Comparison of ENCODE assay signal across 8 cellular contexts in the genomic region with DNA sequence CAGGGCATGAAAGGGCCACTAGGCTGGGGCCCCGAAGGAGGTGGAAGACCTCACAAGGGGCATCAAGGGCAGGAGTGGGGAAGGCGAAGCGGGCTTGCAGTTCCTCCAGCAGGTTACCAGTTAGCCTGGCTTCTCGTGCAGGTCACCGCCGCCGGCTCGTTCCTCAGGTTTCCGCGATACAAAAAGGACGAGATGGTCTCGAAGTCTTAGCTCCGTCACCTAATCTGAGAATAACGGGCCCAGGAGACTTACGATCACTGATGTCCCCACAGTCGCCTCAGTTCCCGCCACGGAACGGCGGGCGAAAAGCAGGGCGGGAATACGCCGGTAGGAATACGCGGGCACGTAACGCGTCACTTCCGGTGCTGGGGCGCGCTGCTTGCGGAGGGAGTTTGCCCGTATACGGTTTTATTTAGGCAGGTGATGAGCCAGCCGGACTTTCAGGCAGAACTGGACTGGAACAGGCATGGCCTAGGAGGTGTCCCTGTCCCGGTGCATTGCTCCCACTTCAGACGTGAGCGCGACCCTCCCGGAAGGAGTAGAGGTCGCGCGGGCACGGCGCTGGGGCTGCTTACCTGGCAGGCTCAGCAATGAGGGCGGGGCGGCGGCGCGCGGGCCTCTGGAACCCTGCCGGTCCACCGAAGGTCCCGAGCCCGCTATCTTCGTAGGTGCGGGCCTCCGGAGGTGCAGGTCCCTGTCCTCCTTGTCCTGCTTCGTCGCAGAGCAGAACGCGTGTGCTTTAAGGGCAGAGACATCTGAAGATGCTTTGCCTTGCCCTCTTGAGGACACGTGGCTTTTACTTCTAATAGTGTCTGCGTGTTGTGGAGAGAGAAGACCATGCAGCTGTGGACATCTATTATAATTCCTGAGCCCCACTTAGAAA. TPM values are rescaled to one million over a fixed set of nuclear protein-coding genes. Genes with fewer than 3 reads are reported as not detected.
A peak's percentile ranks its signal among the peaks of the same experiment; 100 is the strongest.
DNase-seq lines count a peak whose midpoint lies in the region; TF ChIP-seq lines count a peak whose summit lies in the region.

A gene with protein sequence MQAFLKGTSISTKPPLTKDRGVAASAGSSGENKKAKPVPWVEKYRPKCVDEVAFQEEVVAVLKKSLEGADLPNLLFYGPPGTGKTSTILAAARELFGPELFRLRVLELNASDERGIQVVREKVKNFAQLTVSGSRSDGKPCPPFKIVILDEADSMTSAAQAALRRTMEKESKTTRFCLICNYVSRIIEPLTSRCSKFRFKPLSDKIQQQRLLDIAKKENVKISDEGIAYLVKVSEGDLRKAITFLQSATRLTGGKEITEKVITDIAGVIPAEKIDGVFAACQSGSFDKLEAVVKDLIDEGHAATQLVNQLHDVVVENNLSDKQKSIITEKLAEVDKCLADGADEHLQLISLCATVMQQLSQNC (minus strand): TSS at position 310 of the 883 bp plus-strand sequence. CDS start 1,769 bp downstream, outside the sequence.

- H3K27me3 ChIP-seq in thyroid gland, result no peaks in the 10 kb centered on the region

- no peak for TF ChIP-seq CTCF in HFF-Myc (IDR thresholded peaks at IDR 0.05; ENCODE audit: low read depth, low read length, missing control alignments)
- TF ChIP-seq CTCF in glutamatergic neuron (IDR thresholded peaks at IDR 0.05; ENCODE audit: partially characterized antibody, unreplicated experiment), result no peak
- peak; percentile 9 for TF ChIP-seq CTCF in osteocyte (IDR thresholded peaks at IDR 0.05)
- no peak for TF ChIP-seq CTCF in thyroid gland (IDR thresholded peaks at IDR 0.05)

- no peaks in the 10 kb centered on the region for H3K9me3 ChIP-seq in thyroid gland

- no peaks in the 10 kb centered on the region for H3K9me3 Mint-ChIP-seq in activated naive CD4-positive, alpha-beta T cell treated with anti-CD3 and anti-CD28 coated beads, Interleukin-2, amount 50 U/mL, for 24 hours
- H3K9me3 Mint-ChIP-seq in glutamatergic neuron (ENCODE audit: unreplicated experiment), result no peaks in the 10 kb centered on the region
- no peaks in the 10 kb centered on the region for H3K9me3 Mint-ChIP-seq in osteocyte (ENCODE audit: unreplicated experiment)

- peaks cover 11% of the 10 kb centered on the region for H3K4me1 Mint-ChIP-seq in activated naive CD4-positive, alpha-beta T cell treated with anti-CD3 and anti-CD28 coated beads, Interleukin-2, amount 50 U/mL, for 24 hours
- H3K4me1 Mint-ChIP-seq in glutamatergic neuron (ENCODE audit: low read depth, unreplicated experiment), result no peaks in the 10 kb centered on the region
- peaks cover 14% of the 10 kb centered on the region for H3K4me1 Mint-ChIP-seq in osteocyte (ENCODE audit: unreplicated experiment)

- H3K4me3 Mint-ChIP-seq in activated naive CD4-positive, alpha-beta T cell treated with anti-CD3 and anti-CD28 coated beads, Interleukin-2, amount 50 U/mL, for 24 hours, result peak within 1 kb of the TSS; percentile 92
- H3K4me3 Mint-ChIP-seq in glutamatergic neuron (ENCODE audit: unreplicated experiment), result peak within 1 kb of the TSS; percentile 90
- peak within 1 kb of the TSS; percentile 89 for H3K4me3 Mint-ChIP-seq in osteocyte (ENCODE audit: unreplicated experiment)

- H3K27ac ChIP-seq in thyroid gland, result peak within 1 kb of the TSS; percentile 46 to 93 (median 84)

- 0 to 1% methylated on average over 22 to 46 of the region's 65 CpGs for WGBS in thyroid gland, 2 donors

- no peak for DNase-seq in HFF-Myc (ENCODE audit: extremely low read depth, low read depth)
- peak; percentile 88 for DNase-seq in NAMALWA (ENCODE audit: low spot score)
- DNase-seq in SKM-1 (lab: John Stamatoyannopoulos, UW; ENCODE audit: unreplicated experiment), result peak; percentile 33
- peak; percentile 86 for DNase-seq in glutamatergic neuron
- peak; percentile 87 for DNase-seq in osteocyte (ENCODE audit: extremely low spot score, unreplicated experiment)
- peak; percentile 85 to 89 for DNase-seq in thyroid gland

- intact Hi-C loops in thyroid gland (cut with DNase I), result no loop called here

- peak in 1 of 2 donors; percentile 79 for TF ChIP-seq POLR2A in thyroid gland (IDR thresholded peaks at IDR 0.05)

- peaks cover 2% of the 10 kb centered on the region for H3K36me3 Mint-ChIP-seq in activated naive CD4-positive, alpha-beta T cell treated with anti-CD3 and anti-CD28 coated beads, Interleukin-2, amount 50 U/mL, for 24 hours
- H3K36me3 Mint-ChIP-seq in glutamatergic neuron (ENCODE audit: unreplicated experiment) (no peaks in the 10 kb centered on the region), osteocyte (ENCODE audit: unreplicated experiment) (peaks cover 4% of the 10 kb centered on the region)

- H3K27me3 Mint-ChIP-seq in activated naive CD4-positive, alpha-beta T cell treated with anti-CD3 and anti-CD28 coated beads, Interleukin-2, amount 50 U/mL, for 24 hours, result no peaks in the 10 kb centered on the region
- H3K27me3 Mint-ChIP-seq in glutamatergic neuron (ENCODE audit: unreplicated experiment) (no peaks in the 10 kb centered on the region), osteocyte (ENCODE audit: unreplicated experiment) (no peaks in the 10 kb centered on the region)

- peak within 1 kb of the TSS; percentile 92 for H3K27ac Mint-ChIP-seq in activated naive CD4-positive, alpha-beta T cell treated with anti-CD3 and anti-CD28 coated beads, Interleukin-2, amount 50 U/mL, for 24 hours
- H3K27ac Mint-ChIP-seq in glutamatergic neuron (ENCODE audit: unreplicated experiment) (peak within 1 kb of the TSS; percentile 72), osteocyte (ENCODE audit: unreplicated experiment) (peak within 1 kb of the TSS; percentile 76)

- no peaks in the 10 kb centered on the region for H3K36me3 ChIP-seq in thyroid gland

- H3K4me3 ChIP-seq in GM08714 (ENCODE audit: low read length) (peak within 1 kb of the TSS; percentile 84), HFF-Myc (replicated peaks; ENCODE audit: low read depth, low read length) (peak within 1 kb of the TSS; percentile 73), thyroid gland (replicated peaks in 1 of 3) (peak within 1 kb of the TSS; percentile 5 to 83 (median 83))

- H3K4me1 ChIP-seq in thyroid gland, result peaks cover 4 to 14% of the 10 kb centered on the region in 2 donors

RNA-seq across cellular contexts. Expression of the gene that starts here (rescaled TPM):
- 36.3 TPM for total RNA-seq in glutamatergic neuron (ENCODE audit: unreplicated experiment)
- total RNA-seq in osteocyte, result 17.2 and 18.1 TPM in 2 replicates
- total RNA-seq in thyroid gland, result 10 to 100 TPM in 1 of 4 donors, 1 to 10 TPM in 3; 7.3 to 10.9 (median 7.8) TPM
